8 cellular contexts compared by ENCODE assay signal in genomic region chr5:141084487-141084989, GRCh38. TPM values are rescaled to one million over a fixed set of nuclear protein-coding genes. Genes with fewer than 3 reads are reported as not detected.
A peak's percentile ranks its signal among the peaks of the same experiment; 100 is the strongest.
DNase-seq lines count a peak whose midpoint lies in the region; TF ChIP-seq lines count a peak whose summit lies in the region.

No MANE protein-coding gene starts in this region.

- H4K20me1 ChIP-seq in GM23248 (ENCODE audit: insufficient read depth) = no peaks in the 10 kb centered on the region

- H3K4me3 ChIP-seq in A673 (ENCODE audit: low read depth, low read length, poor library complexity, severe bottlenecking) (peak overlapping the region; percentile 55), GM23248 (peak overlapping the region; percentile 83), neuron (ENCODE audit: low read length) (peak overlapping the region; percentile 26)

- TF ChIP-seq CTCF in A673 (conservative IDR thresholded peaks at IDR 0.05; ENCODE audit: low read depth, low read length) = peak; percentile 85

- intact Hi-C loops in A673 (cut with micrococcal nuclease; ENCODE audit: unreplicated experiment) = loop anchor here (1.0 kb wide), 1 partner anchor 477 kb away; no protein-coding TSS in a partner anchor

- no peaks in the 10 kb centered on the region for H3K9me3 ChIP-seq in A673 (ENCODE audit: low read depth, low read length, poor library complexity, severe bottlenecking)
- no peaks in the 10 kb centered on the region for H3K9me3 ChIP-seq in GM23248 (ENCODE audit: low read depth)
- H3K9me3 ChIP-seq in neuron (ENCODE audit: low read length) = no peaks in the 10 kb centered on the region

- BruUV-seq in A673 (replicated peaks; lab: Mats Ljungman, UMichigan) = no TSS peak

- no peaks in the 10 kb centered on the region for H3K79me2 ChIP-seq in GM23248 (ENCODE audit: insufficient read depth)

- H3K36me3 ChIP-seq in A673 (ENCODE audit: insufficient read depth, low read length, poor library complexity, severe bottlenecking) = no peaks in the 10 kb centered on the region
- H3K36me3 ChIP-seq in GM23248 (ENCODE audit: low read depth) = no peaks in the 10 kb centered on the region
- no peaks in the 10 kb centered on the region for H3K36me3 ChIP-seq in neuron (ENCODE audit: insufficient read depth, low read length)

- DNase-seq in A673 (ENCODE audit: low spot score) (peak; percentile 91), GM23248 (peak; percentile 85), NCI-H82 treated with DMSO at 0.1 percent for 48 hours (lab: John Stamatoyannopoulos, UW; ENCODE audit: unreplicated experiment) (peak; percentile 10), globus pallidus (ENCODE audit: low spot score) (peak; percentile 80), NCI-H1048 (lab: John Stamatoyannopoulos, UW) (no peak), OCI-M2 (lab: John Stamatoyannopoulos, UW; ENCODE audit: unreplicated experiment) (no peak)
- DNase-seq in activated effector memory CD4-positive, alpha-beta T cell treated with Interleukin-2 at 50 U/mL for 16 hours = peak; percentile 6

- WGBS in GM23248 (ENCODE audit: low coverage in 1 of 2, low lambda C conversion rate in 2 of 2, missing lambda C conversion rate in 2 of 2), 2 experiments = 10 to 11% methylated on average over 21 of the region's 21 CpGs

- H3K9ac ChIP-seq in GM23248 = peak overlapping the region; percentile 77

- H3F3A ChIP-seq in GM23248 (ENCODE audit: insufficient read depth) = no peaks in the 10 kb centered on the region

- POLR2A ChIA-PET in A673 (lab: Charles Lee; ENCODE audit: low non-redundant PET) = no interaction called here

- CTCF ChIA-PET in A673 (lab: Charles Lee) = interaction anchor here (1.0 to 1.6 kb wide), 4 partner anchors 10 to 479 kb away, joined by 3 to 8 read pairs (median 6); partner anchors contain the start of genes PCDHB2 and PCDHB5

- H3K4me2 ChIP-seq in GM23248 (ENCODE audit: unreplicated experiment) = peak overlapping the region; percentile 83

- H2AFZ ChIP-seq in GM23248 (peak overlapping the region; percentile 98), neuron (ENCODE audit: low read depth, low read length) (peak overlapping the region; percentile 46)

- no peaks in the 10 kb centered on the region for H3K9me2 ChIP-seq in GM23248 (ENCODE audit: insufficient read depth)

- in situ Hi-C loops in GM23248 (cut with MboI) = no loop called here

- H3K4me1 ChIP-seq in A673 (ENCODE audit: insufficient read depth, low read length, poor library complexity, severe bottlenecking) (peaks cover 11% of the 10 kb centered on the region), GM23248 (ENCODE audit: insufficient read depth) (peaks cover 6% of the 10 kb centered on the region; the same call in 1 of the 2 replicates), neuron (ENCODE audit: insufficient read depth, low read length) (no peaks in the 10 kb centered on the region)

- H3K27me3 ChIP-seq in A673 (replicated peaks; ENCODE audit: insufficient read depth, low read depth, low read length, poor library complexity) (no peaks in the 10 kb centered on the region), GM23248 (replicated peaks; ENCODE audit: insufficient read depth) (no peaks in the 10 kb centered on the region; the same call in 1 of the 2 replicates), neuron (ENCODE audit: insufficient read depth, low read length) (no peaks in the 10 kb centered on the region)

- H3K27ac ChIP-seq in A673 (ENCODE audit: low read depth, low read length, poor library complexity, severe bottlenecking) (peak overlapping the region; percentile 86), GM23248 (peak overlapping the region; percentile 51)

RNA-seq across cellular contexts. Expression of gene PCDHB2, which starts 9.9 kb away (rescaled TPM):
- total RNA-seq in A673 (2021) = 31.3 and 35.0 TPM in 2 replicates
- 4.9 and 8.9 TPM in 2 replicates for total RNA-seq in GM23248 (2014; rRNA removed; shearing (Covaris generic))
- 4.4 and 6.0 TPM in 2 replicates for polyA plus RNA-seq in GM23248 (2016; fragmentation: Nextera tagmentation; extraction: Ambion mirVana)

RNA-seq across cellular contexts. Expression of gene PCDHB3, which starts 15.7 kb away (rescaled TPM):
- total RNA-seq in A673 (2021) = 2.6 and 4.9 TPM in 2 replicates
- 0.76 and 1.1 TPM in 2 replicates for total RNA-seq in GM23248 (2014; rRNA removed; shearing (Covaris generic))
- 0.23 and 0.24 TPM in 2 replicates for polyA plus RNA-seq in GM23248 (2016; fragmentation: Nextera tagmentation; extraction: Ambion mirVana)

RNA-seq across cellular contexts. Expression of gene PCDHB1, which starts 33.4 kb away (rescaled TPM):
- 0.04 and 0.06 TPM in 2 replicates for total RNA-seq in A673 (2021)
- not detected in 2 replicates for total RNA-seq in GM23248 (2014; rRNA removed; shearing (Covaris generic))
- not detected in 2 replicates for polyA plus RNA-seq in GM23248 (2016; fragmentation: Nextera tagmentation; extraction: Ambion mirVana)

RNA-seq across cellular contexts. Expression of gene PCDHB4, which starts 37.1 kb away (rescaled TPM):
- total RNA-seq in A673 (2021) = 2.4 and 2.7 TPM in 2 replicates
- total RNA-seq in GM23248 (2014; rRNA removed; shearing (Covaris generic)) = 0.22 and 0.63 TPM in 2 replicates
- polyA plus RNA-seq in GM23248 (2016; fragmentation: Nextera tagmentation; extraction: Ambion mirVana) = 0.60 and 1.0 TPM in 2 replicates

RNA-seq across cellular contexts. Expression of gene PCDHB5, which starts 50.5 kb away (rescaled TPM):
- total RNA-seq in A673 (2021) = 21.0 and 23.6 TPM in 2 replicates
- 0.43 and 1.3 TPM in 2 replicates for total RNA-seq in GM23248 (2014; rRNA removed; shearing (Covaris generic))
- polyA plus RNA-seq in GM23248 (2016; fragmentation: Nextera tagmentation; extraction: Ambion mirVana) = 0.05 TPM in 1 of 2 replicates, not detected in the other

Comparison
In these comparisons a context has a peak if more than half of its experiments do, and no peak if none do; other contexts are left out.
1. DNase-seq: peak in A673 (single experiment), GM23248 (single experiment), NCI-H82 treated with DMSO at 0.1 percent for 48 hours (single experiment), activated effector memory CD4-positive, alpha-beta T cell treated with Interleukin-2 at 50 U/mL for 16 hours (single experiment) and globus pallidus (single experiment); none in NCI-H1048 (single experiment) and OCI-M2 (single experiment).
2. H3K4me3 ChIP-seq: peak in every context shown above with its lines; median percentile 83 in GM23248; 55 in A673; 26 in neuron.